3 cellular contexts compared by ENCODE assay signal in the genomic region with DNA sequence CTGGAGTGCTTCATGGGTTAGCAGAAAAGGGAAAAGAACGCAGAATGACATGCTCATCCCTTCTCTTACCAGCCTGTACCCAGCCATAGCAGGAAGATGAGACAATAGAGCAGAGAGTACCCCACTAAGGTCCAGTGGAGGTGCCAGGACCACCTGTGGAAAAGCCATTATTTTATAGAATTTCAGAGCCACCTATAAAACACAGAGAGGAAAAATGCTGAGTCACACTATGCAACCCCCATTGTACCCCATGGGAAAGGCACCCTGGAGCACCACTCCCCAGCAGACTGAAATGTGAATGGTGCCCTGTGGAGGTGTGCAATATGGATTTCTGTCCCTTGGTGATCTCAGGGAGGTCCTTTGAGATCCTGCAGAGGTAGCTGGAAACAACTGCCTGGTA.
TF ChIP-seq lines count a peak whose summit lies in the region.

No MANE protein-coding gene starts in this region.

TF ChIP-seq in GM23338, 12 proteins besides CTCF, POLR2A, EP300 and RAD21 (continues in another document):
- TF ChIP-seq STAT1 (IDR thresholded peaks at IDR 0.05; ENCODE audit: unreplicated experiment) (no peak), ZNF114 (CRISPR knock-in tag; IDR thresholded peaks at IDR 0.05) (no peak), NANOG (IDR thresholded peaks at IDR 0.05; ENCODE audit: borderline replicate concordance) (no peak), EZH2phosphoT487 (IDR thresholded peaks at IDR 0.05; ENCODE audit: unreplicated experiment) (no peak), ZNF331 (CRISPR knock-in tag; IDR thresholded peaks at IDR 0.05; ENCODE audit: low read depth) (no peak), JUNB (IDR thresholded peaks at IDR 0.05; ENCODE audit: unreplicated experiment) (no peak), CREB1 (CRISPR knock-in tag; IDR thresholded peaks at IDR 0.05; ENCODE audit: low read depth) (no peak), EZH2 (IDR thresholded peaks at IDR 0.05; ENCODE audit: low read depth, unreplicated experiment) (no peak), POLR2AphosphoS5 (IDR thresholded peaks at IDR 0.05; ENCODE audit: low read depth) (no peak)
- TF ChIP-seq, protein P1, sequence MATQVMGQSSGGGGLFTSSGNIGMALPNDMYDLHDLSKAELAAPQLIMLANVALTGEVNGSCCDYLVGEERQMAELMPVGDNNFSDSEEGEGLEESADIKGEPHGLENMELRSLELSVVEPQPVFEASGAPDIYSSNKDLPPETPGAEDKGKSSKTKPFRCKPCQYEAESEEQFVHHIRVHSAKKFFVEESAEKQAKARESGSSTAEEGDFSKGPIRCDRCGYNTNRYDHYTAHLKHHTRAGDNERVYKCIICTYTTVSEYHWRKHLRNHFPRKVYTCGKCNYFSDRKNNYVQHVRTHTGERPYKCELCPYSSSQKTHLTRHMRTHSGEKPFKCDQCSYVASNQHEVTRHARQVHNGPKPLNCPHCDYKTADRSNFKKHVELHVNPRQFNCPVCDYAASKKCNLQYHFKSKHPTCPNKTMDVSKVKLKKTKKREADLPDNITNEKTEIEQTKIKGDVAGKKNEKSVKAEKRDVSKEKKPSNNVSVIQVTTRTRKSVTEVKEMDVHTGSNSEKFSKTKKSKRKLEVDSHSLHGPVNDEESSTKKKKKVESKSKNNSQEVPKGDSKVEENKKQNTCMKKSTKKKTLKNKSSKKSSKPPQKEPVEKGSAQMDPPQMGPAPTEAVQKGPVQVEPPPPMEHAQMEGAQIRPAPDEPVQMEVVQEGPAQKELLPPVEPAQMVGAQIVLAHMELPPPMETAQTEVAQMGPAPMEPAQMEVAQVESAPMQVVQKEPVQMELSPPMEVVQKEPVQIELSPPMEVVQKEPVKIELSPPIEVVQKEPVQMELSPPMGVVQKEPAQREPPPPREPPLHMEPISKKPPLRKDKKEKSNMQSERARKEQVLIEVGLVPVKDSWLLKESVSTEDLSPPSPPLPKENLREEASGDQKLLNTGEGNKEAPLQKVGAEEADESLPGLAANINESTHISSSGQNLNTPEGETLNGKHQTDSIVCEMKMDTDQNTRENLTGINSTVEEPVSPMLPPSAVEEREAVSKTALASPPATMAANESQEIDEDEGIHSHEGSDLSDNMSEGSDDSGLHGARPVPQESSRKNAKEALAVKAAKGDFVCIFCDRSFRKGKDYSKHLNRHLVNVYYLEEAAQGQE (IDR thresholded peaks at IDR 0.05; ENCODE audit: unreplicated experiment): no peak
- TF ChIP-seq, protein P2, sequence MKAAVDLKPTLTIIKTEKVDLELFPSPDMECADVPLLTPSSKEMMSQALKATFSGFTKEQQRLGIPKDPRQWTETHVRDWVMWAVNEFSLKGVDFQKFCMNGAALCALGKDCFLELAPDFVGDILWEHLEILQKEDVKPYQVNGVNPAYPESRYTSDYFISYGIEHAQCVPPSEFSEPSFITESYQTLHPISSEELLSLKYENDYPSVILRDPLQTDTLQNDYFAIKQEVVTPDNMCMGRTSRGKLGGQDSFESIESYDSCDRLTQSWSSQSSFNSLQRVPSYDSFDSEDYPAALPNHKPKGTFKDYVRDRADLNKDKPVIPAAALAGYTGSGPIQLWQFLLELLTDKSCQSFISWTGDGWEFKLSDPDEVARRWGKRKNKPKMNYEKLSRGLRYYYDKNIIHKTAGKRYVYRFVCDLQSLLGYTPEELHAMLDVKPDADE (IDR thresholded peaks at IDR 0.05): no peak

TF ChIP-seq in IMR-90, 13 proteins besides CTCF, POLR2A, EP300 and RAD21:
- TF ChIP-seq RFX5 (IDR thresholded peaks at IDR 0.05; ENCODE audit: low read depth, low read length) (no peak), NFE2L2 (IDR thresholded peaks at IDR 0.05; ENCODE audit: low read depth, low read length) (peak; percentile 85)
TF ChIP-seq in IMR-90: peak in this region for 1.

TF ChIP-seq in H1, 55 proteins besides CTCF, POLR2A, EP300 and RAD21:
- no peak for TF ChIP-seq SIRT6 (IDR thresholded peaks at IDR 0.05; ENCODE audit: low read length)
- peak; percentile 55; the same call in 1 of the 2 replicates for TF ChIP-seq MAFK (IDR thresholded peaks at IDR 0.05; ENCODE audit: low read depth, low read length)
- TF ChIP-seq TAF1 (IDR thresholded peaks at IDR 0.05; ENCODE audit: low read depth, low read length): no peak
- TF ChIP-seq, protein P3, sequence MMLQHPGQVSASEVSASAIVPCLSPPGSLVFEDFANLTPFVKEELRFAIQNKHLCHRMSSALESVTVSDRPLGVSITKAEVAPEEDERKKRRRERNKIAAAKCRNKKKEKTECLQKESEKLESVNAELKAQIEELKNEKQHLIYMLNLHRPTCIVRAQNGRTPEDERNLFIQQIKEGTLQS (IDR thresholded peaks at IDR 0.05; ENCODE audit: insufficient read depth, low read depth, low read length): no peak
- peak; percentile 85 for TF ChIP-seq BACH1 (IDR thresholded peaks at IDR 0.05; ENCODE audit: low read length)
- no peak for TF ChIP-seq KDM4A (IDR thresholded peaks at IDR 0.05; ENCODE audit: low read depth, low read length, severe bottlenecking)
- no peak for TF ChIP-seq ZNF274 (IDR thresholded peaks at IDR 0.05; ENCODE audit: borderline replicate concordance, extremely low read depth, low read length)
- TF ChIP-seq E2F6 (IDR thresholded peaks at IDR 0.05): no peak
- no peak for TF ChIP-seq CBX8 (IDR thresholded peaks at IDR 0.05; ENCODE audit: borderline replicate concordance, low read depth, low read length)
